ENCODE assay signal across 4 cellular contexts in the genomic region with DNA sequence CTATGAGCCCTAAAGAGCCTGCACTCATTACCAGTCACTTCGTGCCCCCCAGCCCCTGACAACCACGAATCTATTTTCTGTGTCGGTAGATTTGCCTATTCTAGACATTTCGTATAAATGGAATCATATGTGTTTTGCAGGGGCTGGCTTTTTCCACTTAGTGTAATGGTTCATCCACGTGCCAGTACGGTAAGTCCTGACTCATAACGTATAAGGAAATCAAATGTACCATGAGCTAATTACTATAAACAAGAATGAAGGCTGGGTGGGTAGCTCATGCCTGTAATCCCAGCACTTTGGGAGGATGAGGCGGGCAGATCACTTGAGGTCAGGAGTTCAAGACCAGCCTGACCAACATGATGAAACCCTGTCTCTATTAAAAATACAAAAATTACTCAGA. TPM values are rescaled to one million over a fixed set of nuclear protein-coding genes. Genes with fewer than 3 reads are reported as not detected.
"Had no signal": no experiment of that assay in that cellular context is flagged by ENCODE, and none has a peak within 500 bp of the region (broad histone marks: within the 10 kb centered on the region; RNA-seq: fewer than 3 reads in every experiment).

No MANE protein-coding gene starts in this region.

RNA-seq across cellular contexts. Expression of a gene that starts 17.9 kb away (rescaled TPM):
- total RNA-seq: Right ventricle myocardium superior, SJCRH30 had no signal
- polyA plus RNA-seq: SK-N-SH had no signal

RNA-seq across cellular contexts. Expression of a gene that starts 31.8 kb away (rescaled TPM):
- total RNA-seq: ascending aorta, Right ventricle myocardium superior, SJCRH30 had no signal
- polyA plus RNA-seq: SK-N-SH had no signal
